In the genomic region with DNA sequence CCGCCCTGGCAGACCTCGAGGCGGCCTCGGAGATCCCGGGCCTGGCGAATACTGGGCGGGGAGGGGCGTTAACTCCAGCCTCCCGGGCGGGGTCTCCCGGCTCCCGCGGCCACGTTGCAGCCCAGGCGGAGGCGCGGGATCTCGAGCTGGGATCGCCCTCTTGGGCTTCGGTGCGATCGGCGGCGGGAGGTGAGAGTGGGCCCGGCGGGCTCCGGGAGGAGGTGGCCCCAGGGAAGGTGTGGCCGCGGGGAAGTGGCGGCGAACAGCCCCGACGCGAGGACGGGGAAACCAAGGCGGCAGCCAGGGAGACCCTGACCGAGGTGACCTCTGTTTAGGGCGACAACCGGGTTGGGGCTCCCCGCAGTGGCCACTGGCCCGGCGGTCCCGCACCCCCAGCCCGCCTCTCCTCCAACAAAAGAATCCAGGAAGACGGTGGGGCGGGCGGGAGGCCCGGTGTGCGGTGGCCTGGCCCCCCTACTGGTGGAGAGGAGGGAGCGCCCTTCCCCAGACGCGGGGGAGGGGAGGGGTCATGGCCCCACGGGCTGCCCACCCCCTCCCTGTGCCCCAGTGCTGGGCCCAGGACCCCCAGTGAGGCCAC, we compare ENCODE assay signal across 8 cellular contexts. TPM values are rescaled to one million over a fixed set of nuclear protein-coding genes. Genes with fewer than 3 reads are reported as not detected.
DNase-seq lines count a peak whose midpoint lies in the region; ATAC-seq and TF ChIP-seq lines count a peak whose summit lies in the region.

A gene with protein sequence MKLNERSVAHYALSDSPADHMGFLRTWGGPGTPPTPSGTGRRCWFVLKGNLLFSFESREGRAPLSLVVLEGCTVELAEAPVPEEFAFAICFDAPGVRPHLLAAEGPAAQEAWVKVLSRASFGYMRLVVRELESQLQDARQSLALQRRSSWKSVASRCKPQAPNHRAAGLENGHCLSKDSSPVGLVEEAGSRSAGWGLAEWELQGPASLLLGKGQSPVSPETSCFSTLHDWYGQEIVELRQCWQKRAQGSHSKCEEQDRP (plus strand): TSS at position 96 of the 598 bp plus-strand sequence. CDS start 3,046 bp downstream, outside the sequence.

- CTCF ChIA-PET in Calu3 (lab: Charles Lee) (no interaction called here), mammary epithelial cell (lab: Charles Lee; ENCODE audit: low non-redundant PET) (no interaction called here)

- no peaks in the 10 kb centered on the region for H3K9me3 Mint-ChIP-seq in Calu3 (ENCODE audit: low read depth, unreplicated experiment)

- no peak within 1 kb of the TSS for H3K9ac ChIP-seq in mammary epithelial cell (ENCODE audit: insufficient read depth, low read length)

- no peaks in the 10 kb centered on the region for H4K20me1 ChIP-seq in mammary epithelial cell (ENCODE audit: insufficient read depth, low read length)

- no peaks in the 10 kb centered on the region for H3K4me1 Mint-ChIP-seq in Calu3 (ENCODE audit: low read depth, unreplicated experiment)

- ATAC-seq in HG03457 (IDR thresholded peaks at IDR 0.05; ENCODE audit: unreplicated experiment) (no peak), GM21447 (IDR thresholded peaks at IDR 0.05; ENCODE audit: unreplicated experiment) (no peak)

- H2AFZ ChIP-seq in mammary epithelial cell (ENCODE audit: low read depth, low read length), result peak within 1 kb of the TSS; percentile 83

- intact Hi-C loops in Calu3 (cut with micrococcal nuclease; ENCODE audit: unreplicated experiment) (loop anchor here (5.0 kb wide), 2 partner anchors 107 to 127 kb away; a partner anchor contains a TSS), mammary epithelial cell (cut with micrococcal nuclease) (no loop called here)

- dilution Hi-C loops in mammary epithelial cell (cut with HindIII; ENCODE audit: low sequenced_read_pairs), result no loop called here

- H3K36me3 ChIP-seq in mammary epithelial cell (ENCODE audit: insufficient read depth, low read length) (no peaks in the 10 kb centered on the region), kidney epithelial cell (ENCODE audit: control insufficient read depth, insufficient read depth, low read length) (no peaks in the 10 kb centered on the region)

- peaks cover 28% of the 10 kb centered on the region for H3K4me1 ChIP-seq in mammary epithelial cell (ENCODE audit: insufficient read depth, low read length)

- TF ChIP-seq CTCF in Calu3 (IDR thresholded peaks at IDR 0.05; ENCODE audit: unreplicated experiment), result peak; percentile 46
- peak in 1 of 2 donors; percentile 33 for TF ChIP-seq CTCF in mammary epithelial cell (conservative IDR thresholded peaks at IDR 0.05 in 1 of 2, IDR thresholded peaks at IDR 0.05 in 1 of 2; ENCODE audit: extremely low read depth in 1 of 2, insufficient read depth in 1 of 2, low read depth in 1 of 2, low read length in 2 of 2)
- TF ChIP-seq CTCF in kidney epithelial cell (IDR thresholded peaks at IDR 0.05; ENCODE audit: insufficient read depth, low read length, poor library complexity, severe bottlenecking), result peak; percentile 41

- H3K27ac Mint-ChIP-seq in Calu3 (ENCODE audit: unreplicated experiment), result peak within 1 kb of the TSS; percentile 1

- H3K27ac ChIP-seq in mammary epithelial cell (ENCODE audit: insufficient read depth, low read depth, low read length), result no peak within 1 kb of the TSS

- peak within 1 kb of the TSS in 2 of 3 experiments; percentile 41 to 47 for H3K4me3 ChIP-seq in mammary epithelial cell (replicated peaks in 1 of 3; ENCODE audit: insufficient read depth in 1 of 3, low read depth in 2 of 3, low read length in 3 of 3)
- H3K4me3 ChIP-seq in kidney epithelial cell (ENCODE audit: low read depth, low read length), result peak within 1 kb of the TSS; percentile 54

- H3K27me3 Mint-ChIP-seq in Calu3 (ENCODE audit: unreplicated experiment), result no peaks in the 10 kb centered on the region

- WGBS in mammary epithelial cell (ENCODE audit: low coverage, missing lambda C conversion rate), result 12% methylated on average over 9 of the region's 53 CpGs

- H3K9me3 ChIP-seq in mammary epithelial cell (replicated peaks; ENCODE audit: insufficient read depth, low read length), result no peaks in the 10 kb centered on the region

- peaks cover 20% of the 10 kb centered on the region for H3K36me3 Mint-ChIP-seq in Calu3 (ENCODE audit: insufficient read depth, unreplicated experiment)

- BruUV-seq in Calu3 (replicated peaks; lab: Mats Ljungman, UMichigan) (no TSS peak), mammary epithelial cell (replicated peaks; lab: Mats Ljungman, UMichigan) (no TSS peak)

- peak within 1 kb of the TSS; percentile 66 for H3K4me2 ChIP-seq in mammary epithelial cell (ENCODE audit: insufficient read depth, low read depth, low read length)

- H3K27me3 ChIP-seq in mammary epithelial cell (ENCODE audit: insufficient read depth, low read length), result no peaks in the 10 kb centered on the region
- no peaks in the 10 kb centered on the region for H3K27me3 ChIP-seq in kidney epithelial cell (ENCODE audit: control insufficient read depth, insufficient read depth, low read length)

- H3K79me2 ChIP-seq in mammary epithelial cell (ENCODE audit: insufficient read depth, low read length), result peaks cover 3% of the 10 kb centered on the region

- in situ Hi-C loops in mammary epithelial cell (cut with MboI; ENCODE audit: low sequenced_read_pairs in 2 of 2), result no loop called here

- DNase-seq in Calu3 (peak; percentile 34), T follicular helper cell (ENCODE audit: low read depth) (peak; percentile 46), mammary epithelial cell (no peak), kidney epithelial cell (ENCODE audit: low read depth) (no peak), NCI-H2196 (lab: John Stamatoyannopoulos, UW; ENCODE audit: unreplicated experiment) (no peak)
- DNase-seq in stimulated activated CD4-positive, alpha-beta T cell treated with anti-CD3 and anti-CD28 coated beads, Interleukin-4, amount 100 ng/mL, for 48 hours (ENCODE audit: low read depth in 2 of 2), result peak; percentile 32 to 45

- peak within 1 kb of the TSS; percentile 47 for H3K4me3 Mint-ChIP-seq in Calu3 (ENCODE audit: low read depth, unreplicated experiment)

RNA-seq across cellular contexts. Expression of the gene that starts here (rescaled TPM):
- total RNA-seq in Calu3 (2022), result 1.3 and 1.5 TPM in 2 replicates
- 1 to 10 TPM in 1 of 2 donors, under 1 TPM in 1; 0.71 to 4.3 TPM for total RNA-seq in mammary epithelial cell
- 1.3 TPM for polyA plus RNA-seq in mammary epithelial cell
- polyA minus RNA-seq in mammary epithelial cell, result 3.8 TPM
- 4.6 and 8.7 TPM in 2 replicates for total RNA-seq in kidney epithelial cell

Comparison
In these comparisons a context has a peak if more than half of its experiments do, and no peak if none do; other contexts are left out.
1. DNase-seq: peak in Calu3 (single experiment), T follicular helper cell (single experiment) and stimulated activated CD4-positive, alpha-beta T cell treated with anti-CD3 and anti-CD28 coated beads, Interleukin-4, amount 100 ng/mL, for 48 hours (2 of 2); none in mammary epithelial cell (single experiment), kidney epithelial cell (single experiment) and NCI-H2196 (single experiment).